Comparison of ENCODE assay signal across 8 cellular contexts in genomic region chr14:91416744-91417133, GRCh38. TPM values are rescaled to one million over a fixed set of nuclear protein-coding genes. Genes with fewer than 3 reads are reported as not detected.
DNase-seq lines count a peak whose midpoint lies in the region; ATAC-seq and TF ChIP-seq lines count a peak whose summit lies in the region.

No MANE protein-coding gene starts in this region.

- H3K4me3 ChIP-seq in liver (ENCODE audit: low read depth in 1 of 3, low read length in 3 of 3), result peak overlapping the region; percentile 45 to 71 (median 63)
- peak overlapping the region; percentile 80 for H3K4me3 ChIP-seq in upper lobe of right lung

- peak overlapping the region; percentile 98 for H3K27ac Mint-ChIP-seq in activated naive CD8-positive, alpha-beta T cell treated with anti-CD3 and anti-CD28 coated beads, Interleukin-2, amount 50 U/mL, for 24 hours

- no peaks in the 10 kb centered on the region for H3K9me3 Mint-ChIP-seq in activated naive CD8-positive, alpha-beta T cell treated with anti-CD3 and anti-CD28 coated beads, Interleukin-2, amount 50 U/mL, for 24 hours

- peak overlapping the region; percentile 36 to 58 for H3K9ac ChIP-seq in liver (ENCODE audit: low read depth in 1 of 2, low read length in 2 of 2)

- WGBS in liver, result 28% methylated on average over 20 of the region's 20 CpGs

- H3K4me1 Mint-ChIP-seq in activated naive CD8-positive, alpha-beta T cell treated with anti-CD3 and anti-CD28 coated beads, Interleukin-2, amount 50 U/mL, for 24 hours, result peaks cover 58% of the 10 kb centered on the region

- DNase-seq in left cardiac atrium (peak; percentile 31), left ventricle myocardium superior (no peak), upper lobe of right lung (peak; percentile 72), Ammon's horn (ENCODE audit: low spot score) (no peak), AG08396 (ENCODE audit: low spot score) (no peak), anterior cingulate cortex (lab: John Stamatoyannopoulos, UW) (no peak)
- peak; percentile 50 for DNase-seq in activated naive CD8-positive, alpha-beta T cell treated with anti-CD3 and anti-CD28 coated beads, Interleukin-2, amount 50 U/mL, for 24 hours

- H3K9me3 ChIP-seq in liver (ENCODE audit: control insufficient read depth in 4 of 4, low read length in 3 of 4) (no peaks in the 10 kb centered on the region), upper lobe of right lung (no peaks in the 10 kb centered on the region)

- H3K4me3 Mint-ChIP-seq in activated naive CD8-positive, alpha-beta T cell treated with anti-CD3 and anti-CD28 coated beads, Interleukin-2, amount 50 U/mL, for 24 hours, result peak overlapping the region; percentile 96

- ATAC-seq in left cardiac atrium (peak in 1 of 2 donors; percentile 14), left ventricle myocardium superior (no peak), upper lobe of right lung (peak; percentile 8)
- ATAC-seq in activated naive CD8-positive, alpha-beta T cell treated with anti-CD3 and anti-CD28 coated beads, Interleukin-2, amount 50 U/mL, for 24 hours, result no peak

- H3K36me3 Mint-ChIP-seq in activated naive CD8-positive, alpha-beta T cell treated with anti-CD3 and anti-CD28 coated beads, Interleukin-2, amount 50 U/mL, for 24 hours (ENCODE audit: low read depth), result peaks cover 38% of the 10 kb centered on the region

- intact Hi-C loops in left cardiac atrium (cut with DNase I), result loop anchor here in 1 of 2 donors (5.0 kb wide), 1 partner anchor 94 kb away; no protein-coding TSS in a partner anchor
- intact Hi-C loops in left ventricle myocardium superior (cut with micrococcal nuclease), result loop anchor here (10.0 kb wide), 1 partner anchor 92 kb away; no protein-coding TSS in a partner anchor
- intact Hi-C loops in upper lobe of right lung (cut with DNase I), result loop anchor here (5.0 kb wide), 1 partner anchor 94 kb away; no protein-coding TSS in a partner anchor

- TF ChIP-seq RAD21 in liver (IDR thresholded peaks at IDR 0.05), result no peak

- H3K27me3 Mint-ChIP-seq in activated naive CD8-positive, alpha-beta T cell treated with anti-CD3 and anti-CD28 coated beads, Interleukin-2, amount 50 U/mL, for 24 hours, result no peaks in the 10 kb centered on the region

- no peaks in the 10 kb centered on the region for H3K36me3 ChIP-seq in liver (ENCODE audit: control insufficient read depth in 4 of 4, insufficient read depth in 3 of 4, low read depth in 1 of 4, low read length in 3 of 4)
- no peaks in the 10 kb centered on the region for H3K36me3 ChIP-seq in upper lobe of right lung

- H3K27ac ChIP-seq in liver (ENCODE audit: low read depth in 1 of 2, low read length in 2 of 2), result peak overlapping the region; percentile 69 to 70
- peak overlapping the region; percentile 71 for H3K27ac ChIP-seq in upper lobe of right lung

- TF ChIP-seq CTCF in liver (IDR thresholded peaks at IDR 0.05; ENCODE audit: low read depth, low read length, missing input control) (no peak), upper lobe of right lung (IDR thresholded peaks at IDR 0.05) (no peak)

- H3K4me1 ChIP-seq in liver (ENCODE audit: control insufficient read depth in 4 of 4, insufficient read depth in 4 of 4, low read length in 3 of 4) (peaks cover 7 to 44% (median 34%) of the 10 kb centered on the region in 4 donors), upper lobe of right lung (peaks cover 21% of the 10 kb centered on the region)

- H3K27me3 ChIP-seq in liver (ENCODE audit: control insufficient read depth in 4 of 4, insufficient read depth in 4 of 4, low read length in 3 of 4) (no peaks in the 10 kb centered on the region), upper lobe of right lung (no peaks in the 10 kb centered on the region)

TF ChIP-seq in liver, 16 proteins besides CTCF, POLR2A, EP300 and RAD21:
- TF ChIP-seq HNF4A (conservative IDR thresholded peaks at IDR 0.05) (no peak), MAX (IDR thresholded peaks at IDR 0.05) (no peak), EGR1 (IDR thresholded peaks at IDR 0.05; ENCODE audit: low read depth in 2 of 2) (no peak), ATF3 (IDR thresholded peaks at IDR 0.05) (no peak), NR2F2 (IDR thresholded peaks at IDR 0.05) (no peak), RXRA (IDR thresholded peaks at IDR 0.05) (no peak), TAF1 (conservative IDR thresholded peaks at IDR 0.05) (no peak), YY1 (IDR thresholded peaks at IDR 0.05) (no peak), FOXA2 (IDR thresholded peaks at IDR 0.05) (no peak), SP1 (IDR thresholded peaks at IDR 0.05) (no peak), GABPA (IDR thresholded peaks at IDR 0.05 in 1 of 2, conservative IDR thresholded peaks at IDR 0.05 in 1 of 2) (no peak), FOXA1 (IDR thresholded peaks at IDR 0.05) (no peak)

RNA-seq across cellular contexts. Expression of gene CCDC88C, which starts 0.9 kb away (rescaled TPM):
- total RNA-seq in left cardiac atrium (1 to 10 TPM; 3.5 to 5.0 TPM), left ventricle myocardium superior (3.2 TPM), liver (10 to 100 TPM in 1 of 2 donors, 1 to 10 TPM in 1; 6.4 to 10.8 TPM), upper lobe of right lung (34.1 TPM)
- polyA plus RNA-seq in liver, result 1 to 10 TPM; 1.3 to 1.5 TPM

Comparison
In these comparisons a context has a peak if more than half of its experiments do, and no peak if none do; other contexts are left out.
1. DNase-seq: peak in left cardiac atrium (single experiment), activated naive CD8-positive, alpha-beta T cell treated with anti-CD3 and anti-CD28 coated beads, Interleukin-2, amount 50 U/mL, for 24 hours (single experiment) and upper lobe of right lung (single experiment); none in left ventricle myocardium superior (single experiment), Ammon's horn (single experiment), AG08396 (single experiment) and anterior cingulate cortex (0 of 58).